Comparison of ENCODE assay signal across 15 cellular contexts in the genomic region with DNA sequence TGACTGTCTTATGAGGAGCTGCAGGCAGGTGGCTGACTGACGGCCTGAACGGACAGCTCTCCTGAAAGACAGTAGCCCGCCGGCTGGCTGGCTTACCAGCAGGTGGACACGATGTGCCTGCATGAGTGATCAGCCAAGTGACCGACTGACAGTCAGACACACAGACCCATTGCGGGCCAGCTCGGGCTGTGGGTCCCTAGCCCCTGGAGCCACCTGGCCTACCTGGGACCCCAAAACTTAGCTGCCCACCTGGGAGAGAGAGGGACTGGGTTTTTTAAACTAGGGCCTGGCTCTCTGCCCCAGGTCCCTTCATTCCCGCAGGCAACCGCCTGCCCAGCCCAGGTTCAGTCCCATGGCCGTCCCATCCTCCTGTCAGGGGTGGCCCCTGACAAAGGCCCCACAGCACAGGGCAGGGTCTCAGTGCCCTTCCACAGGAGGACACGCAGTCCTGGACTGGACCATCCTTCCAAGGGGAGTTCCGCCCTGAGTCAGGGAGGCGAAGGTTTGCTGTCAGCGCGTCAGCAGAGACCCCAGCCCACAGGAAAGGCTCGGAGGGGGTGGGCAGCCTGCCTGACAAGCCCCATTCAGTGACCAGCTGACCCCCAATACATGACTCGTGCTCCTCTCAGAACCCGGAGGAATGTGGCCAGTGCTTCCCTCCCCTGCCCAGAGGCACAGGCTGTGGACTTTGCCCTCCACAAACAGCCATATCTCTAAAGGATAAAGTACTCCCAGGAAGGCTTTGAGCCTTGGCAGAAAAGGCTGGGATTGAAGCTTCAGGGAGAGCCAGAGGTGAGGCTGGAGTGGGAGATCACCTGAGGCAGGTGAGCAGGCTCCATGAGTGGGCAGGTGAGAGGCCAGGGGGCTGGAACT. TPM values are rescaled to one million over a fixed set of nuclear protein-coding genes. Genes with fewer than 3 reads are reported as not detected.
DNase-seq lines count a peak whose midpoint lies in the region; ATAC-seq and TF ChIP-seq lines count a peak whose summit lies in the region.
"Had no signal": no experiment of that assay in that cellular context is flagged by ENCODE, and none has a peak within 500 bp of the region (broad histone marks: within the 10 kb centered on the region; RNA-seq: fewer than 3 reads in every experiment).

No MANE protein-coding gene starts in this region.

- peak; percentile 65 for ATAC-seq in left lobe of liver

- no peak overlapping the region for H3K4me3 ChIP-seq in sigmoid colon

- no peak for TF ChIP-seq CTCF in Calu3 (IDR thresholded peaks at IDR 0.05; ENCODE audit: unreplicated experiment)
- TF ChIP-seq CTCF in sigmoid colon (IDR thresholded peaks at IDR 0.05), result no peak

- H3K27ac ChIP-seq in caudate nucleus (ENCODE audit: low read depth, low read length) (peak overlapping the region; percentile 75), sigmoid colon (peak overlapping the region in 3 of 4 donors; percentile 22 to 57 (median 27))

- no peak overlapping the region for H3K27ac Mint-ChIP-seq in Calu3 (ENCODE audit: unreplicated experiment)
- no peak overlapping the region for H3K27ac Mint-ChIP-seq in activated T-helper 2 cell treated with anti-CD3 and anti-CD28 coated beads, Interferon-gamma antibody, Interleukin-2, Interleukin-4, amounts not matched to agents 10 μg/mL and 5 μg/mL and 100 μg/mL, durations not matched to agents 14 hours and 24 hours and 36 hours

- no peaks in the 10 kb centered on the region for H3K36me3 ChIP-seq in sigmoid colon

- peak; percentile 39 for DNase-seq in Calu3
- DNase-seq in caudate nucleus (lab: John Stamatoyannopoulos, UW), result no peak
- peak; percentile 89 for DNase-seq in left lobe of liver (ENCODE audit: low spot score)
- DNase-seq in sigmoid colon, result no peak
- no peak for DNase-seq in activated T-helper 2 cell treated with anti-CD3 and anti-CD28 coated beads, Interferon-gamma antibody, Interleukin-2, Interleukin-4, amounts not matched to agents 10 μg/mL and 5 μg/mL and 100 μg/mL, durations not matched to agents 14 hours and 24 hours and 36 hours (ENCODE audit: low spot score)
- DNase-seq in medulla oblongata (ENCODE audit: extremely low spot score), result no peak
- no peak for DNase-seq in NCI-H2081 (lab: John Stamatoyannopoulos, UW)
- DNase-seq in NCI-H226, result no peak
- DNase-seq: activated CD4-positive, alpha-beta T cell treated with anti-CD3 and anti-CD28 coated beads, Interleukin-2, amount 50 U/mL, for 1 hour; amygdala; DMS153; NCI-H1105; NCI-H510A treated with DMSO at 0.1 percent for 48 hours; stimulated activated CD4-positive, alpha-beta T cell treated with anti-CD3 and anti-CD28 coated beads, Interleukin-12 subunit alpha, Interleukin-12 subunit beta, amount 100 ng/mL, for 4 hours had no signal

- BruUV-seq in Calu3 (replicated peaks; lab: Mats Ljungman, UMichigan), result no TSS peak

- H3K4me1 Mint-ChIP-seq in Calu3 (ENCODE audit: low read depth, unreplicated experiment), result peaks cover 27% of the 10 kb centered on the region
- no peaks in the 10 kb centered on the region for H3K4me1 Mint-ChIP-seq in activated T-helper 2 cell treated with anti-CD3 and anti-CD28 coated beads, Interferon-gamma antibody, Interleukin-2, Interleukin-4, amounts not matched to agents 10 μg/mL and 5 μg/mL and 100 μg/mL, durations not matched to agents 14 hours and 24 hours and 36 hours (ENCODE audit: low read depth)

- H3K27me3 ChIP-seq in sigmoid colon, result no peaks in the 10 kb centered on the region

- H3K4me1 ChIP-seq in sigmoid colon, result no peaks in the 10 kb centered on the region

- CTCF ChIA-PET in Calu3 (lab: Charles Lee), result interaction anchor here (0.6 to 1.3 kb wide), 3 partner anchors 12 to 170 kb away, joined by 3 to 5 read pairs (median 3); no protein-coding TSS in a partner anchor

- no peak for TF ChIP-seq POLR2A in sigmoid colon (IDR thresholded peaks at IDR 0.05)

- peaks cover 6% of the 10 kb centered on the region for H3K9me3 Mint-ChIP-seq in Calu3 (ENCODE audit: low read depth, unreplicated experiment)
- no peaks in the 10 kb centered on the region for H3K9me3 Mint-ChIP-seq in activated T-helper 2 cell treated with anti-CD3 and anti-CD28 coated beads, Interferon-gamma antibody, Interleukin-2, Interleukin-4, amounts not matched to agents 10 μg/mL and 5 μg/mL and 100 μg/mL, durations not matched to agents 14 hours and 24 hours and 36 hours

- H3K27me3 Mint-ChIP-seq in Calu3 (ENCODE audit: unreplicated experiment), result peaks cover 13% of the 10 kb centered on the region
- H3K27me3 Mint-ChIP-seq in activated T-helper 2 cell treated with anti-CD3 and anti-CD28 coated beads, Interferon-gamma antibody, Interleukin-2, Interleukin-4, amounts not matched to agents 10 μg/mL and 5 μg/mL and 100 μg/mL, durations not matched to agents 14 hours and 24 hours and 36 hours (ENCODE audit: low read depth), result peaks cover 3% of the 10 kb centered on the region

- no peaks in the 10 kb centered on the region for H3K36me3 Mint-ChIP-seq in Calu3 (ENCODE audit: insufficient read depth, unreplicated experiment)
- no peaks in the 10 kb centered on the region for H3K36me3 Mint-ChIP-seq in activated T-helper 2 cell treated with anti-CD3 and anti-CD28 coated beads, Interferon-gamma antibody, Interleukin-2, Interleukin-4, amounts not matched to agents 10 μg/mL and 5 μg/mL and 100 μg/mL, durations not matched to agents 14 hours and 24 hours and 36 hours (ENCODE audit: low read depth)

- intact Hi-C loops in Calu3 (cut with micrococcal nuclease; ENCODE audit: unreplicated experiment) (no loop called here), sigmoid colon (cut with DNase I) (no loop called here)
- intact Hi-C loops in activated T-helper 2 cell treated with anti-CD3 and anti-CD28 coated beads, Interferon-gamma antibody, Interleukin-2, Interleukin-4, amounts not matched to agents 10 μg/mL and 5 μg/mL and 100 μg/mL, durations not matched to agents 14 hours and 24 hours and 36 hours (cut with micrococcal nuclease), result no loop called here

- 31 to 75% methylated on average over 19 of the region's 19 CpGs for WGBS in sigmoid colon, 2 donors

- no peak overlapping the region for H3K4me3 Mint-ChIP-seq in Calu3 (ENCODE audit: low read depth, unreplicated experiment)
- no peak overlapping the region for H3K4me3 Mint-ChIP-seq in activated T-helper 2 cell treated with anti-CD3 and anti-CD28 coated beads, Interferon-gamma antibody, Interleukin-2, Interleukin-4, amounts not matched to agents 10 μg/mL and 5 μg/mL and 100 μg/mL, durations not matched to agents 14 hours and 24 hours and 36 hours (ENCODE audit: low read depth)

- H3K9me3 ChIP-seq in sigmoid colon, result no peaks in the 10 kb centered on the region

- TF ChIP-seq EP300 in sigmoid colon (IDR thresholded peaks at IDR 0.05), result no peak

RNA-seq across cellular contexts. Expression of gene SLCO2B1, which starts 8.4 kb away (rescaled TPM):
- total RNA-seq in Calu3 (2022), result 0.27 and 0.31 TPM in 2 replicates
- 327 TPM for total RNA-seq in left lobe of liver
- 10 to 100 TPM; 19.4 to 31.7 (median 29.6) TPM for total RNA-seq in sigmoid colon
- 10 to 100 TPM in 2 of 3 donors, 1 to 10 TPM in 1; 7.8 to 47.0 (median 22.4) TPM for polyA plus RNA-seq in sigmoid colon
- total RNA-seq in activated T-helper 2 cell treated with anti-CD3 and anti-CD28 coated beads, Interferon-gamma antibody, Interleukin-2, Interleukin-4, amounts not matched to agents 10 μg/mL and 5 μg/mL and 100 μg/mL, durations not matched to agents 14 hours and 24 hours and 36 hours, result not detected in 2 replicates
- polyA plus RNA-seq: neural cell had no signal

Comparison
In these comparisons a context has a peak if more than half of its experiments do, and no peak if none do; other contexts are left out.
1. DNase-seq: peak in Calu3 (single experiment) and left lobe of liver (single experiment); none in caudate nucleus (0 of 61), sigmoid colon (single experiment), activated T-helper 2 cell treated with anti-CD3 and anti-CD28 coated beads, Interferon-gamma antibody, Interleukin-2, Interleukin-4, amounts not matched to agents 10 μg/mL and 5 μg/mL and 100 μg/mL, durations not matched to agents 14 hours and 24 hours and 36 hours (single experiment), medulla oblongata (single experiment), NCI-H2081 (0 of 2) and NCI-H226 (single experiment).
2. RNA of gene SLCO2B1, which starts 8.4 kb away (total RNA-seq): 327 TPM in left lobe of liver (single experiment) and 19.4 to 31.7 TPM in sigmoid colon; 0.27 to 0.31 TPM in Calu3 and not detected in activated T-helper 2 cell treated with anti-CD3 and anti-CD28 coated beads, Interferon-gamma antibody, Interleukin-2, Interleukin-4, amounts not matched to agents 10 μg/mL and 5 μg/mL and 100 μg/mL, durations not matched to agents 14 hours and 24 hours and 36 hours; every median in the first group is over 10 times any median in the second.